ENCODE assay signal across 1 cellular context in the genomic region with DNA sequence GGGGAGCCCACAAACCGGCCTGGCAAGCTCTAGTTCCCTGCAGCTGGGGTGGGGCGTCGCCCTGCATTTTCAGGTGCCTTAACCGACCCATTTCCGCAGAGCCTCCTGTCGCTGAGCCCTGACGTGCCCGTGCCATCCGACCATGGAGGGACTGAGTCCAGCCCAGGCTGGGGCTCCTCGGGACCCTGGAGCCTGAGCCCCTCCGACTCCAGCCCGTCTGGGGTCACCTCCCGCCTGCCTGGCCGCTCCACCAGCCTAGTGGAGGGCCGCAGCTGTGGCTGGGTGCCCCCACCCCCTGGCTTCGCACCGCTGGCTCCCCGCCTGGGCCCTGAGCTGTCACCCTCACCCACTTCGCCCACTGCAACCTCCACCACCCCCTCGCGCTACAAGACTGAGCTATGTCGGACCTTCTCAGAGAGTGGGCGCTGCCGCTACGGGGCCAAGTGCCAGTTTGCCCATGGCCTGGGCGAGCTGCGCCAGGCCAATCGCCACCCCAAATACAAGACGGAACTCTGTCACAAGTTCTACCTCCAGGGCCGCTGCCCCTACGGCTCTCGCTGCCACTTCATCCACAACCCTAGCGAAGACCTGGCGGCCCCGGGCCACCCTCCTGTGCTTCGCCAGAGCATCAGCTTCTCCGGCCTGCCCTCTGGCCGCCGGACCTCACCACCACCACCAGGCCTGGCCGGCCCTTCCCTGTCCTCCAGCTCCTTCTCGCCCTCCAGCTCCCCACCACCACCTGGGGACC.
A peak's percentile ranks its signal among the peaks of the same experiment; 100 is the strongest.
TF ChIP-seq lines count a peak whose summit lies in the region.

No MANE protein-coding gene starts in this region.

TF ChIP-seq in K562, 482 proteins besides CTCF, POLR2A, EP300 and RAD21 (continues in another document):
- TF ChIP-seq NCOA4 (IDR thresholded peaks at IDR 0.05; ENCODE audit: partially characterized antibody) (no peak), RBBP5 (IDR thresholded peaks at IDR 0.05; ENCODE audit: borderline replicate concordance, insufficient read depth, low read length, poor library complexity, severe bottlenecking) (peak; percentile 8), FOXJ2 (tag; IDR thresholded peaks at IDR 0.05) (no peak), HNRNPH1 (optimal IDR thresholded peaks at IDR 0.05; ENCODE audit: low read depth, low read length) (no peak), CGGBP1 (CRISPR knock-in tag; IDR thresholded peaks at IDR 0.05) (no peak), THRB (CRISPR knock-in tag; conservative IDR thresholded peaks at IDR 0.05) (no peak), ZNF79 (CRISPR knock-in tag; IDR thresholded peaks at IDR 0.05; ENCODE audit: low read depth) (no peak), MLX (CRISPR knock-in tag; conservative IDR thresholded peaks at IDR 0.05) (no peak), NEUROD1 (IDR thresholded peaks at IDR 0.05; ENCODE audit: borderline replicate concordance, low read depth, low read length, partially characterized antibody) (no peak), ZNF239 (CRISPR knock-in tag; IDR thresholded peaks at IDR 0.05) (no peak), ZNF609 (CRISPR knock-in tag; IDR thresholded peaks at IDR 0.05; ENCODE audit: borderline replicate concordance) (no peak), HNRNPUL1 (IDR thresholded peaks at IDR 0.05; ENCODE audit: low read length) (no peak), MAFF (IDR thresholded peaks at IDR 0.05; ENCODE audit: low read length) (no peak), ETS1 (conservative IDR thresholded peaks at IDR 0.05; ENCODE audit: control insufficient read depth, low read depth, low read length) (peak; percentile 30; the same call in 1 of the 2 replicates), ARNT (IDR thresholded peaks at IDR 0.05) (no peak), ZNF707 (CRISPR knock-in tag; conservative IDR thresholded peaks at IDR 0.05) (no peak), ZNF212 (CRISPR knock-in tag; IDR thresholded peaks at IDR 0.05) (no peak), ETV5 (CRISPR knock-in tag; IDR thresholded peaks at IDR 0.05; ENCODE audit: low read depth) (0 out of 2 replicates have a peak, but pooled peaks have one; percentile 1), ETV1 (tag; conservative IDR thresholded peaks at IDR 0.05; ENCODE audit: low read depth) (no peak), ZNF197 (CRISPR knock-in tag; IDR thresholded peaks at IDR 0.05; ENCODE audit: low read depth) (no peak), PHB (CRISPR knock-in tag; IDR thresholded peaks at IDR 0.05) (0 out of 2 replicates have a peak, but pooled peaks have one; percentile 9), SAFB2 (IDR thresholded peaks at IDR 0.05; ENCODE audit: borderline replicate concordance, low read depth, low read length, severe bottlenecking) (no peak), KLF13 (tag; IDR thresholded peaks at IDR 0.05; ENCODE audit: borderline replicate concordance, low read depth) (no peak), ZNF445 (CRISPR knock-in tag; IDR thresholded peaks at IDR 0.05; ENCODE audit: low read depth) (no peak), SMAD3 (CRISPR knock-in tag; conservative IDR thresholded peaks at IDR 0.05) (no peak), XRCC5 (IDR thresholded peaks at IDR 0.05; ENCODE audit: low read depth, low read length) (no peak), ZNF444 (CRISPR knock-in tag; IDR thresholded peaks at IDR 0.05) (no peak), TCF7 (IDR thresholded peaks at IDR 0.05; ENCODE audit: borderline replicate concordance) (no peak), KDM1A (IDR thresholded peaks at IDR 0.05) (no peak), MAZ (CRISPR knock-in tag; conservative IDR thresholded peaks at IDR 0.05 in 1 of 2, IDR thresholded peaks at IDR 0.05 in 1 of 2) (peak in 1 of 2 experiments; percentile 12; a peak in 1 of 4 replicates), ZNF316 (IDR thresholded peaks at IDR 0.05) (no peak), PHF8 (IDR thresholded peaks at IDR 0.05; ENCODE audit: borderline replicate concordance, low read length) (no peak), EP400 (IDR thresholded peaks at IDR 0.05) (no peak), CCNT2 (IDR thresholded peaks at IDR 0.05; ENCODE audit: borderline replicate concordance, extremely low read depth, insufficient read length, low read depth, low read length) (no peak), TAF1 (IDR thresholded peaks at IDR 0.05; ENCODE audit: control insufficient read depth, extremely low read depth, insufficient read depth, low read length, severe bottlenecking) (peak; percentile 19), HNRNPL (IDR thresholded peaks at IDR 0.05; ENCODE audit: low read depth, low read length) (peak; percentile 91), L3MBTL2 (IDR thresholded peaks at IDR 0.05) (no peak), SNRNP70 (optimal IDR thresholded peaks at IDR 0.05; ENCODE audit: low read depth, low read length) (no peak), ZZZ3 (IDR thresholded peaks at IDR 0.05) (no peak), GABPB1 (CRISPR knock-in tag; IDR thresholded peaks at IDR 0.05) (no peak; the same call in 1 of the 2 replicates), GABPA (tag; conservative IDR thresholded peaks at IDR 0.05; ENCODE audit: low read depth) (no peak), SAFB (IDR thresholded peaks at IDR 0.05; ENCODE audit: borderline replicate concordance, low read depth, low read length) (0 out of 2 replicates have a peak, but pooled peaks have one; percentile 14), ZNF311 (CRISPR knock-in tag; IDR thresholded peaks at IDR 0.05) (no peak)
- TF ChIP-seq, protein P1, sequence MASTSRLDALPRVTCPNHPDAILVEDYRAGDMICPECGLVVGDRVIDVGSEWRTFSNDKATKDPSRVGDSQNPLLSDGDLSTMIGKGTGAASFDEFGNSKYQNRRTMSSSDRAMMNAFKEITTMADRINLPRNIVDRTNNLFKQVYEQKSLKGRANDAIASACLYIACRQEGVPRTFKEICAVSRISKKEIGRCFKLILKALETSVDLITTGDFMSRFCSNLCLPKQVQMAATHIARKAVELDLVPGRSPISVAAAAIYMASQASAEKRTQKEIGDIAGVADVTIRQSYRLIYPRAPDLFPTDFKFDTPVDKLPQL (IDR thresholded peaks at IDR 0.05; ENCODE audit: extremely low read depth, insufficient read length): no peak
- TF ChIP-seq, protein P2, sequence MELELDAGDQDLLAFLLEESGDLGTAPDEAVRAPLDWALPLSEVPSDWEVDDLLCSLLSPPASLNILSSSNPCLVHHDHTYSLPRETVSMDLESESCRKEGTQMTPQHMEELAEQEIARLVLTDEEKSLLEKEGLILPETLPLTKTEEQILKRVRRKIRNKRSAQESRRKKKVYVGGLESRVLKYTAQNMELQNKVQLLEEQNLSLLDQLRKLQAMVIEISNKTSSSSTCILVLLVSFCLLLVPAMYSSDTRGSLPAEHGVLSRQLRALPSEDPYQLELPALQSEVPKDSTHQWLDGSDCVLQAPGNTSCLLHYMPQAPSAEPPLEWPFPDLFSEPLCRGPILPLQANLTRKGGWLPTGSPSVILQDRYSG (tag; conservative IDR thresholded peaks at IDR 0.05; ENCODE audit: low read depth): no peak
- TF ChIP-seq, protein P3, sequence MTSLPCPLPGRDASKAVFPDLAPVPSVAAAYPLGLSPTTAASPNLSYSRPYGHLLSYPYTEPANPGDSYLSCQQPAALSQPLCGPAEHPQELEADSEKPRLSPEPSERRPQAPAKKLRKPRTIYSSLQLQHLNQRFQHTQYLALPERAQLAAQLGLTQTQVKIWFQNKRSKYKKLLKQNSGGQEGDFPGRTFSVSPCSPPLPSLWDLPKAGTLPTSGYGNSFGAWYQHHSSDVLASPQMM (CRISPR knock-in tag; IDR thresholded peaks at IDR 0.05): no peak
